21 cellular contexts compared by ENCODE assay signal in the genomic region with DNA sequence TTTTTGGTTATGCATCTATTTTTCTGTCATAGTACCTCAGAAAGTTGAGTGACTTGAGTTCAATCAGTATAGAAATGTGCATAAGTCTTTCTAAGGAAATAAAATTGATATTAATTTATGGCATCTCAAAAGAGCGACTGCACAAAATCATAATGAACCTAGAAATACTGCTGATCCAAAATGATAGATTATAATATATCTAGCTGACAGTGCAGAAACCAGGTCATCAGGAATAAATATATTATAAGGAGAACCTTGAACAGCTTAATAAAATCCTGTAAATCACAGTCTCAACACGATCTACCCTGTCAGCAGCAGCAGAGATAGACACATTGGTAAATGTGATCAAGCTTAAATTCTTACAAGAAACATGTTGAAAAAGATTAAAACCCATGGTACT.
"Had no signal": no experiment of that assay in that cellular context is flagged by ENCODE, and none has a peak within 500 bp of the region (broad histone marks: within the 10 kb centered on the region; RNA-seq: fewer than 3 reads in every experiment).

No MANE protein-coding gene starts in this region.

- H2AFZ ChIP-seq: hepatocyte had no signal

- H3K4me1 ChIP-seq: colonic mucosa, esophagus muscularis mucosa, foreskin keratinocyte, gastroesophageal sphincter, heart left ventricle, left lung, lower lobe of right lung had no signal

- H3K4me2 ChIP-seq: hepatocyte had no signal

- FAIRE-seq: keratinocyte had no signal

- H3K27me3 ChIP-seq: colonic mucosa, esophagus muscularis mucosa, foreskin keratinocyte, gastroesophageal sphincter, heart left ventricle, hepatocyte, left lung had no signal

- H3K27ac ChIP-seq: colonic mucosa, esophagus muscularis mucosa, foreskin keratinocyte, gastroesophageal sphincter, heart left ventricle, hepatocyte, left lung, lower lobe of right lung had no signal

- H3K9me3 Mint-ChIP-seq: endodermal cell, mesothelial cell of epicardium had no signal

- H3K27ac Mint-ChIP-seq: dendritic cell treated with granulocyte-macrophage colony-stimulating factor and Interleukin-4, amounts not matched to agents 40 ng/mL and 50 ng/mL, for 4 days; effector memory CD8-positive, alpha-beta T cell; endodermal cell; immature natural killer cell; mesothelial cell of epicardium had no signal

- DNase-seq: colonic mucosa; cortex of kidney; effector CD8-positive, alpha-beta T cell; effector memory CD8-positive, alpha-beta T cell; endodermal cell; foreskin keratinocyte; heart left ventricle; hypothalamus; immature natural killer cell; left cardiac atrium; left lung; left ventricle myocardium superior; lower lobe of right lung; mesenchymal stem cell; mucosa of descending colon had no signal

- H3K9me3 ChIP-seq: colonic mucosa, esophagus muscularis mucosa, gastroesophageal sphincter, heart left ventricle, left lung had no signal

- H3K4me1 Mint-ChIP-seq: endodermal cell, immature natural killer cell had no signal

- H3K36me3 ChIP-seq: colonic mucosa, esophagus muscularis mucosa, gastroesophageal sphincter, heart left ventricle, left lung, lower lobe of right lung had no signal

- H3K4me3 Mint-ChIP-seq: dendritic cell treated with granulocyte-macrophage colony-stimulating factor and Interleukin-4, amounts not matched to agents 40 ng/mL and 50 ng/mL, for 4 days; effector memory CD8-positive, alpha-beta T cell; endodermal cell; immature natural killer cell; mesothelial cell of epicardium had no signal

- H3K79me2 ChIP-seq: hepatocyte had no signal

- H3K27me3 Mint-ChIP-seq: dendritic cell treated with granulocyte-macrophage colony-stimulating factor and Interleukin-4, amounts not matched to agents 40 ng/mL and 50 ng/mL, for 4 days; effector memory CD8-positive, alpha-beta T cell had no signal

- H3K4me3 ChIP-seq: colonic mucosa, esophagus muscularis mucosa, gastroesophageal sphincter, heart left ventricle, hepatocyte, left lung, lower lobe of right lung, mucosa of descending colon had no signal

- ATAC-seq: effector memory CD8-positive, alpha-beta T cell; foreskin keratinocyte; gastroesophageal sphincter; heart left ventricle; left cardiac atrium; left lung; left ventricle myocardium superior; lower lobe of right lung; mucosa of descending colon had no signal

- H3K36me3 Mint-ChIP-seq: immature natural killer cell, mesothelial cell of epicardium had no signal
